ENCODE assay signal across 28 cellular contexts in the genomic region with DNA sequence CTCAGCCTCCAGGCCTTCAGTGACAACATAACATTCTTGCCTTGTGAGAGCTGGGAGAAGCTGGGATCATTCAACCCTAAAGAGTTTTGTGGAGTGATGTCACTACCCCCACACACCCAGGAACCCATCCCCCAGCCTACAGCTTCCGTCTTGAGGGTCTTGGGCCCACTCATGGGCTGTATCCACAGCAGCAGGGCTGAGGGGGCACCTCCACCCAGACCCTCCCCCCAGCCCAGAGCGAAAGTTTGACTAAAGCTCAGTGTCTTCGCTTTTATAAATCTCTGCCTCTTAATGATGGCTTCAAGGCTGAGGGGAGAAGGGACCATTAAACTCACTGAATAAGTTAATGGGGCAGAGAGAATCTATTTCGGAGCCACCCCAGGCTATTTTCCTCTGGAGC. TPM values are rescaled to one million over a fixed set of nuclear protein-coding genes. Genes with fewer than 3 reads are reported as not detected.
"Had no signal": no experiment of that assay in that cellular context is flagged by ENCODE, and none has a peak within 500 bp of the region (broad histone marks: within the 10 kb centered on the region; RNA-seq: fewer than 3 reads in every experiment).

No MANE protein-coding gene starts in this region.

- DNase-seq: activated CD4-positive, alpha-beta T cell treated with anti-CD3 and anti-CD28 coated beads for 36 hours; activated CD4-positive, alpha-beta T cell treated with anti-CD3 and anti-CD28 coated beads, Interleukin-2, amount 10 ng/mL, durations not matched to agents 7 days and 5 days; activated CD4-positive, alpha-beta T cell treated with anti-CD3 and anti-CD28 coated beads, Interleukin-2, amount 50 U/mL, for 48 hours; activated CD8-positive, alpha-beta T cell treated with anti-CD3 and anti-CD28 coated beads, Interleukin-2, amount 10 ng/mL, durations not matched to agents 7 days and 5 days; activated naive CD4-positive, alpha-beta T cell treated with anti-CD3 and anti-CD28 coated beads, Interleukin-2, amount 10 ng/mL, durations not matched to agents 7 days and 5 days; activated naive CD8-positive, alpha-beta T cell treated with anti-CD3 and anti-CD28 coated beads, Interleukin-2, amount 50 U/mL, for 24 hours; activated T-cell treated with anti-CD3 and anti-CD28 coated beads, Interleukin-2, amount 50 U/mL, for 24 hours; anterior cingulate cortex; MM.1S; MV-4-11; NCI-H1092 treated with DMSO at 0.1 percent for 48 hours; NCI-H1417; NCI-H1930; NCI-H2081 treated with DMSO at 0.1 percent for 48 hours; NCI-H345; NCI-H524 treated with DMSO at 0.1 percent for 48 hours; SHP77; SJCRH30 had no signal

- H3K4me3 ChIP-seq: cardiac muscle cell, SJCRH30, SK-N-MC had no signal

- H3K27ac Mint-ChIP-seq: activated CD4-positive, alpha-beta T cell treated with anti-CD3 and anti-CD28 coated beads for 36 hours; activated CD4-positive, alpha-beta T cell treated with anti-CD3 and anti-CD28 coated beads, Interleukin-2, amount 10 ng/mL, durations not matched to agents 7 days and 5 days; activated CD8-positive, alpha-beta T cell treated with anti-CD3 and anti-CD28 coated beads, Interleukin-2, amount 10 ng/mL, durations not matched to agents 7 days and 5 days; activated naive CD4-positive, alpha-beta T cell treated with anti-CD3 and anti-CD28 coated beads, Interleukin-2, amount 10 ng/mL, durations not matched to agents 7 days and 5 days; activated naive CD8-positive, alpha-beta T cell; activated naive CD8-positive, alpha-beta T cell treated with anti-CD3 and anti-CD28 coated beads, Interleukin-2, amount 50 U/mL, for 24 hours; activated T-cell treated with anti-CD3 and anti-CD28 coated beads, Interleukin-2, amount 50 U/mL, for 24 hours; activated T-helper 2 cell treated with anti-CD3 and anti-CD28 coated beads, Interferon-gamma antibody, Interleukin-2, Interleukin-4, amounts not matched to agents 10 μg/mL and 5 μg/mL and 100 μg/mL, durations not matched to agents 14 hours and 24 hours and 36 hours; T-helper 1 cell treated with Interleukin-12 subunit alpha and Interleukin-12 subunit beta and Interleukin-4 antibody, amounts not matched to agents 30 μg/mL and 1 μg/mL, for 36 hours; T-helper 2 cell treated with Interferon-gamma antibody and Interleukin-4, amounts not matched to agents 5 μg/mL and 100 μg/mL, for 36 hours had no signal

- H3K4me1 ChIP-seq: SJCRH30 had no signal

- H3K4me2 ChIP-seq: KMS-11 had no signal

- H3K27me3 ChIP-seq: cardiac muscle cell had no signal

- H3K36me3 Mint-ChIP-seq: activated naive CD4-positive, alpha-beta T cell treated with anti-CD3 and anti-CD28 coated beads, Interleukin-2, amount 10 ng/mL, durations not matched to agents 7 days and 5 days; activated naive CD8-positive, alpha-beta T cell had no signal

- H3K9ac ChIP-seq: KMS-11 had no signal

- H3K36me3 ChIP-seq: cardiac muscle cell, SJCRH30 had no signal

- H3K4me3 Mint-ChIP-seq: activated CD4-positive, alpha-beta T cell treated with anti-CD3 and anti-CD28 coated beads for 36 hours; activated CD4-positive, alpha-beta T cell treated with anti-CD3 and anti-CD28 coated beads, Interleukin-2, amount 10 ng/mL, durations not matched to agents 7 days and 5 days; activated CD8-positive, alpha-beta T cell treated with anti-CD3 and anti-CD28 coated beads, Interleukin-2, amount 10 ng/mL, durations not matched to agents 7 days and 5 days; activated naive CD4-positive, alpha-beta T cell treated with anti-CD3 and anti-CD28 coated beads, Interleukin-2, amount 10 ng/mL, durations not matched to agents 7 days and 5 days; activated naive CD8-positive, alpha-beta T cell; activated naive CD8-positive, alpha-beta T cell treated with anti-CD3 and anti-CD28 coated beads, Interleukin-2, amount 50 U/mL, for 24 hours; activated T-cell treated with anti-CD3 and anti-CD28 coated beads, Interleukin-2, amount 50 U/mL, for 24 hours; T-helper 1 cell treated with Interleukin-12 subunit alpha and Interleukin-12 subunit beta and Interleukin-4 antibody, amounts not matched to agents 30 μg/mL and 1 μg/mL, for 36 hours; T-helper 2 cell treated with Interferon-gamma antibody and Interleukin-4, amounts not matched to agents 5 μg/mL and 100 μg/mL, for 36 hours had no signal

- H3K4me1 Mint-ChIP-seq: activated CD4-positive, alpha-beta T cell treated with anti-CD3 and anti-CD28 coated beads for 36 hours; activated CD4-positive, alpha-beta T cell treated with anti-CD3 and anti-CD28 coated beads, Interleukin-2, amount 10 ng/mL, durations not matched to agents 7 days and 5 days; activated naive CD4-positive, alpha-beta T cell treated with anti-CD3 and anti-CD28 coated beads, Interleukin-2, amount 10 ng/mL, durations not matched to agents 7 days and 5 days; activated naive CD8-positive, alpha-beta T cell treated with anti-CD3 and anti-CD28 coated beads, Interleukin-2, amount 50 U/mL, for 24 hours had no signal

- H3K9me3 ChIP-seq: SJCRH30 had no signal

- ATAC-seq: activated CD4-positive, alpha-beta T cell treated with anti-CD3 and anti-CD28 coated beads for 36 hours; activated CD4-positive, CD25-positive, alpha-beta regulatory T cell treated with anti-CD3 and anti-CD28 coated beads, Interleukin-2, amount 50 U/mL, for 24 hours; activated CD8-positive, alpha-beta T cell treated with anti-CD3 and anti-CD28 coated beads, Interleukin-2, amount 10 ng/mL, durations not matched to agents 7 days and 5 days; activated naive CD8-positive, alpha-beta T cell treated with anti-CD3 and anti-CD28 coated beads, Interleukin-2, amount 50 U/mL, for 24 hours; Panc1 had no signal

- H3K27ac ChIP-seq: cardiac muscle cell, KMS-11, SJCRH30, SK-N-MC had no signal

- H3K9me3 Mint-ChIP-seq: activated CD4-positive, alpha-beta T cell treated with anti-CD3 and anti-CD28 coated beads, Interleukin-2, amount 10 ng/mL, durations not matched to agents 7 days and 5 days; activated naive CD4-positive, alpha-beta T cell treated with anti-CD3 and anti-CD28 coated beads, Interleukin-2, amount 10 ng/mL, durations not matched to agents 7 days and 5 days; activated naive CD8-positive, alpha-beta T cell treated with anti-CD3 and anti-CD28 coated beads, Interleukin-2, amount 50 U/mL, for 24 hours; activated T-cell treated with anti-CD3 and anti-CD28 coated beads, Interleukin-2, amount 50 U/mL, for 24 hours; activated T-helper 2 cell treated with anti-CD3 and anti-CD28 coated beads, Interferon-gamma antibody, Interleukin-2, Interleukin-4, amounts not matched to agents 10 μg/mL and 5 μg/mL and 100 μg/mL, durations not matched to agents 14 hours and 24 hours and 36 hours; T-helper 1 cell treated with Interleukin-12 subunit alpha and Interleukin-12 subunit beta and Interleukin-4 antibody, amounts not matched to agents 30 μg/mL and 1 μg/mL, for 36 hours; T-helper 2 cell treated with Interferon-gamma antibody and Interleukin-4, amounts not matched to agents 5 μg/mL and 100 μg/mL, for 36 hours had no signal

RNA-seq across cellular contexts. Expression of gene NTRK3, which starts 23.8 kb away (rescaled TPM):
- total RNA-seq: activated CD4-positive, alpha-beta T cell treated with anti-CD3 and anti-CD28 coated beads, Interleukin-2, amount 10 ng/mL, durations not matched to agents 7 days and 5 days; activated CD8-positive, alpha-beta T cell treated with anti-CD3 and anti-CD28 coated beads, Interleukin-2, amount 10 ng/mL, durations not matched to agents 7 days and 5 days; NCI-H460 had no signal
